ENCODE assay signal across 8 cellular contexts in the genomic region with DNA sequence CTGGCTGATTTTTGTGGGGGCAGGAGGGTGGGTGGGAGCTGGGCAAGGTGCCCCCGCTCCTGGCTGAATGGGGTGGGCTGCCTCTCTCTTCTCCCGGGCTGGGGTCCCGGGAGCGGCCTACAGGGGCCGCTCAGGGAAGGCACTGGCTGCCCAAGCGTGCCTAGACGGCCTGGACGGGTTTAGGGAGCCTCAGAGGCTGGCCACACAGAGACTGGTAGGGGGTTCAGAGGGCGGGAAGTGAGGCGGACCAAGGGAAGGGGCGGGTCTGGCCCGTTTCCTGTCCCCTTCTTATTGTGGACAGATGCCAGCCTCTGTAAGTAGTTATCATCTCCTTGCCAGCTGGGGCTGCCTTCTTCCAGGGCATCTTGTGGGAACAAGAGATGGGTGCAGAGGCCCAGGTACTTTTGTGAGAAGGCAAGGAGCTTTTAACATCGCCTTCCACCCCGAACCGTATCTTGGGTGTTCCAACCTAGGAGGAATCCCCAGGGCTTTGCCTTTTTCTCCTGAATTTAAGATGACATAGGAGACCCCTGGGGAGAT. TPM values are rescaled to one million over a fixed set of nuclear protein-coding genes. Genes with fewer than 3 reads are reported as not detected.
DNase-seq lines count a peak whose midpoint lies in the region; ATAC-seq, FAIRE-seq and TF ChIP-seq lines count a peak whose summit lies in the region.

No MANE protein-coding gene starts in this region.

- peak overlapping the region; percentile 93 for H3K4me3 Mint-ChIP-seq in CD8-positive, alpha-beta T cell

- H2AK5ac ChIP-seq in mesendoderm (ENCODE audit: low read length) = no peak overlapping the region

- peaks cover 15% of the 10 kb centered on the region for H3K36me3 Mint-ChIP-seq in CD8-positive, alpha-beta T cell

- CTCF ChIA-PET in CD8-positive, alpha-beta T cell (lab: Charles Lee) = no interaction called here

- no peak overlapping the region for H3K23ac ChIP-seq in mesendoderm (ENCODE audit: low read length)

- peak overlapping the region; percentile 90 for H3K4me3 ChIP-seq in CD8-positive, alpha-beta T cell (ENCODE audit: low read depth, low read length)
- H3K4me3 ChIP-seq in coronary artery = peak overlapping the region; percentile 84
- H3K4me3 ChIP-seq in mesendoderm (ENCODE audit: low read length) = peak overlapping the region; percentile 69

- H4K8ac ChIP-seq in mesendoderm (ENCODE audit: low read depth, low read length) = no peak overlapping the region

- no peak overlapping the region for H4K5ac ChIP-seq in mesendoderm (ENCODE audit: low read length)

- peaks cover 13% of the 10 kb centered on the region for H3K4me1 ChIP-seq in CD8-positive, alpha-beta T cell (ENCODE audit: insufficient read depth, low read length)
- H3K4me1 ChIP-seq in mesendoderm (ENCODE audit: control insufficient read depth, low read depth, low read length) = peaks cover 2% of the 10 kb centered on the region

- peak overlapping the region; percentile 82 for H3K18ac ChIP-seq in mesendoderm (ENCODE audit: low read length)

- intact Hi-C loops in CD8-positive, alpha-beta T cell (cut with DNase I, micrococcal nuclease) = loop anchor here in 1 of 2 experiments (2.0 kb wide), 1 partner anchor 28 kb away; no protein-coding TSS in a partner anchor

- no peak overlapping the region for H2BK120ac ChIP-seq in mesendoderm (ENCODE audit: low read depth, low read length)

- no CpG with 5 or more reads among the region's 15 CpGs for WGBS in mesendoderm (ENCODE audit: extremely low coverage, insufficient coverage, low lambda C conversion rate)

- DNase-seq in CD8-positive, alpha-beta T cell = peak in 2 of 7 experiments; percentile 18 to 50
- DNase-seq in NAMALWA (ENCODE audit: low spot score) (peak; percentile 67), coronary artery (ENCODE audit: low spot score) (peak; percentile 76), mesendoderm (peak; percentile 59), urothelium cell line (ENCODE audit: low spot score) (peak; percentile 80), NCI-H748 (lab: John Stamatoyannopoulos, UW; ENCODE audit: unreplicated experiment) (no peak), NCI-H187 treated with DMSO at 0.1 percent for 48 hours (lab: John Stamatoyannopoulos, UW) (no peak)

- no peaks in the 10 kb centered on the region for H3K9me3 Mint-ChIP-seq in CD8-positive, alpha-beta T cell

- TF ChIP-seq CTCF in CD8-positive, alpha-beta T cell (IDR thresholded peaks at IDR 0.05) = no peak
- no peak for TF ChIP-seq CTCF in coronary artery (IDR thresholded peaks at IDR 0.05)

- H3K4ac ChIP-seq in mesendoderm (ENCODE audit: low read depth, low read length) = peak overlapping the region; percentile 62

- no peak overlapping the region for H3K27ac ChIP-seq in CD8-positive, alpha-beta T cell (ENCODE audit: low read depth, low read length)
- H3K27ac ChIP-seq in coronary artery (peak overlapping the region; percentile 86 to 91), mesendoderm (ENCODE audit: low read depth, low read length) (no peak overlapping the region)

- POLR2A ChIA-PET in CD8-positive, alpha-beta T cell (lab: Charles Lee) = no interaction called here

- peak overlapping the region; percentile 86 for H3K9ac ChIP-seq in mesendoderm (ENCODE audit: low read length)

- no peak overlapping the region for H2BK5ac ChIP-seq in mesendoderm (ENCODE audit: low read length)

- peak overlapping the region; percentile 94 for H3K56ac ChIP-seq in mesendoderm (ENCODE audit: low read length)

- FAIRE-seq in urothelium cell line (lab: Jason Lieb, UNC) = no peak

- peaks cover 21% of the 10 kb centered on the region for H3K4me1 Mint-ChIP-seq in CD8-positive, alpha-beta T cell (ENCODE audit: low read depth)

- no peaks in the 10 kb centered on the region for H3K9me3 ChIP-seq in CD8-positive, alpha-beta T cell (ENCODE audit: low read length)

- H2BK15ac ChIP-seq in mesendoderm (replicated peaks; ENCODE audit: low read depth) = no peak overlapping the region

- peak; percentile 42 for ATAC-seq in CD8-positive, alpha-beta T cell
- ATAC-seq in GM21381 (IDR thresholded peaks at IDR 0.05; ENCODE audit: unreplicated experiment) = peak; percentile 37

- H3K36me3 ChIP-seq in CD8-positive, alpha-beta T cell (ENCODE audit: insufficient read depth, low read length) = no peaks in the 10 kb centered on the region
- H3K36me3 ChIP-seq in mesendoderm (ENCODE audit: control insufficient read depth, insufficient read depth, low read length) = no peaks in the 10 kb centered on the region

- H3K27ac Mint-ChIP-seq in CD8-positive, alpha-beta T cell = no peak overlapping the region

- H3K79me1 ChIP-seq in mesendoderm (ENCODE audit: low read length) = peaks cover 3% of the 10 kb centered on the region

- peak overlapping the region; percentile 82 for H3K4me2 ChIP-seq in mesendoderm (ENCODE audit: low read length)

- H3K27me3 ChIP-seq in CD8-positive, alpha-beta T cell (ENCODE audit: insufficient read depth, low read length) = no peaks in the 10 kb centered on the region
- H3K27me3 ChIP-seq in mesendoderm (ENCODE audit: insufficient read depth, low read length, poor library complexity) = peaks cover 1% of the 10 kb centered on the region

- no peaks in the 10 kb centered on the region for H3K79me2 ChIP-seq in mesendoderm (ENCODE audit: control insufficient read depth, insufficient read depth, low read length)

- H3K27me3 Mint-ChIP-seq in CD8-positive, alpha-beta T cell (ENCODE audit: low read depth) = peaks cover 11% of the 10 kb centered on the region

RNA-seq across cellular contexts. Expression of a gene that starts 0.4 kb away (rescaled TPM):
- total RNA-seq in CD8-positive, alpha-beta T cell = 1 to 10 TPM; 2.9 to 3.2 TPM
- polyA plus RNA-seq in mesendoderm (2013, experiment 1 of 2) = 8.0 TPM
- 7.9 TPM for polyA plus RNA-seq in mesendoderm (2013, experiment 2 of 2)

RNA-seq across cellular contexts. Expression of a gene that starts 28.8 kb away (rescaled TPM):
- 10 to 100 TPM in 1 of 2 experiments, 1 to 10 TPM in 1; 9.6 to 11.7 TPM for total RNA-seq in CD8-positive, alpha-beta T cell
- polyA plus RNA-seq in mesendoderm (2013, experiment 1 of 2) = 39.6 TPM
- 39.5 TPM for polyA plus RNA-seq in mesendoderm (2013, experiment 2 of 2)

Comparison
In these comparisons a context has a peak if more than half of its experiments do, and no peak if none do; other contexts are left out.
1. DNase-seq: peak in NAMALWA (single experiment), coronary artery (single experiment), mesendoderm (single experiment) and urothelium cell line (single experiment); none in NCI-H748 (single experiment) and NCI-H187 treated with DMSO at 0.1 percent for 48 hours (single experiment).
2. H3K27ac ChIP-seq: peak in coronary artery (2 of 2); none in CD8-positive, alpha-beta T cell (single experiment) and mesendoderm (single experiment).
3. Peak in every context shown above with its lines, with median percentiles within 50 percentile points of each other: H3K4me3 ChIP-seq.